ENCODE assay signal across 21 cellular contexts in genomic region chr10:18399158-18399557, GRCh38.
A peak's percentile ranks its signal among the peaks of the same experiment; 100 is the strongest.
DNase-seq lines count a peak whose midpoint lies in the region; ATAC-seq and TF ChIP-seq lines count a peak whose summit lies in the region.
"Had no signal": no experiment of that assay in that cellular context is flagged by ENCODE, and none has a peak within 500 bp of the region (broad histone marks: within the 10 kb centered on the region; RNA-seq: fewer than 3 reads in every experiment).

No MANE protein-coding gene starts in this region.

- peaks cover 63% of the 10 kb centered on the region for H3K4me1 ChIP-seq in left ventricle myocardium inferior
- peaks cover 0 to 15% of the 10 kb centered on the region in 2 donors for H3K4me1 ChIP-seq in right atrium auricular region

- DNase-seq in left ventricle myocardium inferior: no peak
- no peak for DNase-seq in right atrium auricular region (ENCODE audit: low spot score)
- no peak for DNase-seq in NCI-H1048 (lab: John Stamatoyannopoulos, UW)
- no peak for DNase-seq in NOMO-1 (lab: John Stamatoyannopoulos, UW; ENCODE audit: unreplicated experiment in 2 of 2)
- no peak for DNase-seq in A172 (ENCODE audit: low spot score)
- DNase-seq in NOMO-1 treated with dmso at 0.1 percent for 144 hours (lab: John Stamatoyannopoulos, UW; ENCODE audit: unreplicated experiment): no peak
- DNase-seq: 8988T; activated B cell treated with CpG ODN at 0.5 μM for 24 hours; activated CD8-positive, alpha-beta memory T cell treated with anti-CD3 and anti-CD28 coated beads, Interleukin-2, amount 50 U/mL, for 48 hours; activated naive CD8-positive, alpha-beta T cell treated with anti-CD3 and anti-CD28 coated beads, Interleukin-2, amount 10 ng/mL, durations not matched to agents 7 days and 5 days; CD4-positive, CD25-positive, alpha-beta regulatory T cell; heart left ventricle; HFFc6; IMR-90; kidney; NCI-H1092 treated with DMSO at 0.1 percent for 48 hours; NCI-H226; posterior cingulate gyrus; testis had no signal

- peak overlapping the region; percentile 76 for H3K27ac ChIP-seq in left ventricle myocardium inferior (replicated peaks)
- H3K27ac ChIP-seq in right atrium auricular region: no peak overlapping the region
- H3K27ac ChIP-seq: testis had no signal

- H3K9me3 ChIP-seq in left ventricle myocardium inferior (replicated peaks) (no peaks in the 10 kb centered on the region), right atrium auricular region (no peaks in the 10 kb centered on the region)
- H3K9me3 ChIP-seq: heart left ventricle, testis had no signal

- no peaks in the 10 kb centered on the region for H3K27me3 ChIP-seq in left ventricle myocardium inferior (ENCODE audit: low read depth)
- no peaks in the 10 kb centered on the region for H3K27me3 ChIP-seq in right atrium auricular region
- H3K27me3 ChIP-seq: testis had no signal

- H3K4me3 ChIP-seq in left ventricle myocardium inferior (no peak overlapping the region), right atrium auricular region (no peak overlapping the region)
- H3K4me3 ChIP-seq: heart left ventricle, testis had no signal

- no peak for TF ChIP-seq CTCF in left ventricle myocardium inferior (IDR thresholded peaks at IDR 0.05; ENCODE audit: borderline replicate concordance)
- TF ChIP-seq CTCF in right atrium auricular region (IDR thresholded peaks at IDR 0.05): no peak

- peak; percentile 71 for ATAC-seq in HG02610 (IDR thresholded peaks at IDR 0.05; ENCODE audit: unreplicated experiment)
- ATAC-seq in HG03175 (IDR thresholded peaks at IDR 0.05; ENCODE audit: unreplicated experiment): peak; percentile 67
- ATAC-seq: heart left ventricle had no signal

- H3K36me3 ChIP-seq in left ventricle myocardium inferior: no peaks in the 10 kb centered on the region
- H3K36me3 ChIP-seq in right atrium auricular region: no peaks in the 10 kb centered on the region
- H3K36me3 ChIP-seq: heart left ventricle had no signal

- intact Hi-C loops in left ventricle myocardium inferior (cut with micrococcal nuclease): no loop called here
